8 cellular contexts compared by ENCODE assay signal in the genomic region with DNA sequence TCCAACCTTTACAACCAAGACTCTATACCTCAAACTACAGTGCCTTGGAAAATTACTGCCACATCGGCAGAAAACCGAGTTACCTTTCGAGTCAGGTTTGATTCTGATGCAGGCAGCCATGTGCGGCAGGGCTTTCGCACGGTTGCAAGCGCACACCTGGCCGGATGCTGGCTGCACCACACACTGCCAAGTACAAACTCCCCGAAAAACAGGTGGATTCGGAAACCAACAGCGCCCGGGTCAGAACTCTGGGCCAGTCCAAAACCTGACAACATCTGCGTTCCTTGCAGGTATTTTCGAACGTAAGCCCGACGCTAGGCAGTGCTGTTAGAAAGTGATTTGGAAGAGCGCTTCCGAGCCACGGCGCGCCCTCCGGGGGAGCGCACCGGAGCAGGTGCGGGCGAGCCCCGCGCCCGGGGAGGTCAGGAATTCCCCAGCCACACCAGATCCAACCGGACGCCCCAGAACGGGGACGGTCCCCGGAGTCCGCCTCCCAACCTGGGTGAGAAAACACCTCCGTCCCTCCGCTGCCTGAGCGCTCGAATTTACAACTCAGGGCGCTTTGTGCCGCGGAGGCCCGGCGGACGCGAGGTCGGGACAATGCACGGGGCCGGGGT. TPM values are rescaled to one million over a fixed set of nuclear protein-coding genes. Genes with fewer than 3 reads are reported as not detected.
DNase-seq lines count a peak whose midpoint lies in the region; ATAC-seq and TF ChIP-seq lines count a peak whose summit lies in the region.

No MANE protein-coding gene starts in this region.

- no peaks in the 10 kb centered on the region for H3K27me3 ChIP-seq in mononuclear cell (ENCODE audit: insufficient read depth, low read length)
- H3K27me3 ChIP-seq in thoracic aorta (replicated peaks; ENCODE audit: insufficient read depth) = no peaks in the 10 kb centered on the region

- no peaks in the 10 kb centered on the region for H3K36me3 ChIP-seq in thoracic aorta

- peaks cover 6% of the 10 kb centered on the region for H3K36me3 Mint-ChIP-seq in WTC11
- H3K36me3 Mint-ChIP-seq in central memory CD8-positive, alpha-beta T cell (ENCODE audit: insufficient read depth) = peaks cover 15% of the 10 kb centered on the region

- peaks cover 70% of the 10 kb centered on the region for H3K4me1 Mint-ChIP-seq in WTC11
- H3K4me1 Mint-ChIP-seq in central memory CD8-positive, alpha-beta T cell = peaks cover 49% of the 10 kb centered on the region

- H3K27ac Mint-ChIP-seq in WTC11 = peak overlapping the region; percentile 64
- peak overlapping the region; percentile 96 for H3K27ac Mint-ChIP-seq in central memory CD8-positive, alpha-beta T cell (ENCODE audit: low read depth)

- no peak for DNase-seq in WTC11 (ENCODE audit: low spot score)
- DNase-seq in central memory CD8-positive, alpha-beta T cell (ENCODE audit: low spot score in 2 of 2) = peak; percentile 28 to 45
- DNase-seq in thoracic aorta (ENCODE audit: low spot score) = no peak
- DNase-seq in GF-D8 (lab: John Stamatoyannopoulos, UW) = no peak

- POLR2A ChIA-PET in WTC11 (lab: Charles Lee) = interaction anchor here (1.5 kb wide), 1 partner anchor 26 kb away, joined by 4 read pairs; no protein-coding TSS in a partner anchor

- no peaks in the 10 kb centered on the region for H3K9me3 Mint-ChIP-seq in WTC11
- no peaks in the 10 kb centered on the region for H3K9me3 Mint-ChIP-seq in central memory CD8-positive, alpha-beta T cell

- ATAC-seq in GM18511 (IDR thresholded peaks at IDR 0.05; ENCODE audit: unreplicated experiment) (peak; percentile 25), HG03196 (IDR thresholded peaks at IDR 0.05; ENCODE audit: unreplicated experiment) (peak; percentile 32), WTC11 (no peak), thoracic aorta (ENCODE audit: insufficient number of reproducible peaks, low FRiP score, low read depth) (no peak), GM18520 (IDR thresholded peaks at IDR 0.05; ENCODE audit: unreplicated experiment) (no peak)
- peak; percentile 37 for ATAC-seq in central memory CD8-positive, alpha-beta T cell (replicated peaks; ENCODE audit: extremely low read depth, poor library complexity, severe bottlenecking)

- CTCF ChIA-PET in WTC11 (lab: Charles Lee) = interaction anchor here (1.0 to 3.7 kb wide), 4 partner anchors 14 to 88 kb away, joined by 3 to 34 read pairs (median 4); no protein-coding TSS in a partner anchor

- H3K4me3 ChIP-seq in mononuclear cell (ENCODE audit: low read length) (peak overlapping the region; percentile 70), thoracic aorta (peak overlapping the region; percentile 89)

- H3K27me3 Mint-ChIP-seq in WTC11 (ENCODE audit: low read depth) = peaks cover 9% of the 10 kb centered on the region
- H3K27me3 Mint-ChIP-seq in central memory CD8-positive, alpha-beta T cell = no peaks in the 10 kb centered on the region

- no peak for TF ChIP-seq CTCF in WTC11 (IDR thresholded peaks at IDR 0.05)
- TF ChIP-seq CTCF in thoracic aorta (IDR thresholded peaks at IDR 0.05) = no peak

- H3K27ac ChIP-seq in thoracic aorta = peak overlapping the region; percentile 28 to 53

- H3K4me3 Mint-ChIP-seq in WTC11 = peak overlapping the region; percentile 90
- peak overlapping the region; percentile 97 for H3K4me3 Mint-ChIP-seq in central memory CD8-positive, alpha-beta T cell

- H3K4me1 ChIP-seq in mononuclear cell (ENCODE audit: insufficient read depth, low read length) (peaks cover 76% of the 10 kb centered on the region), thoracic aorta (ENCODE audit: control insufficient read depth in 1 of 2, low read depth in 2 of 2) (peaks cover 48 to 53% of the 10 kb centered on the region in 2 donors)

- H3K9me3 ChIP-seq in mononuclear cell (ENCODE audit: low read depth, low read length) (no peaks in the 10 kb centered on the region), thoracic aorta (no peaks in the 10 kb centered on the region)

TF ChIP-seq in WTC11, 78 proteins besides CTCF, POLR2A, EP300 and RAD21 (continues in another document):
- TF ChIP-seq SP1 (CRISPR knock-in tag; conservative IDR thresholded peaks at IDR 0.05) (no peak), TEAD4 (CRISPR knock-in tag; IDR thresholded peaks at IDR 0.05) (no peak), NFATC4 (CRISPR knock-in tag; IDR thresholded peaks at IDR 0.05) (no peak), ESRRA (CRISPR knock-in tag; IDR thresholded peaks at IDR 0.05; ENCODE audit: borderline replicate concordance) (no peak), ZNF416 (CRISPR knock-in tag; IDR thresholded peaks at IDR 0.05) (no peak), FOXP1 (CRISPR knock-in tag; IDR thresholded peaks at IDR 0.05; ENCODE audit: borderline replicate concordance) (0 out of 2 replicates have a peak, but pooled peaks have one; percentile 15)
- TF ChIP-seq, protein P1, sequence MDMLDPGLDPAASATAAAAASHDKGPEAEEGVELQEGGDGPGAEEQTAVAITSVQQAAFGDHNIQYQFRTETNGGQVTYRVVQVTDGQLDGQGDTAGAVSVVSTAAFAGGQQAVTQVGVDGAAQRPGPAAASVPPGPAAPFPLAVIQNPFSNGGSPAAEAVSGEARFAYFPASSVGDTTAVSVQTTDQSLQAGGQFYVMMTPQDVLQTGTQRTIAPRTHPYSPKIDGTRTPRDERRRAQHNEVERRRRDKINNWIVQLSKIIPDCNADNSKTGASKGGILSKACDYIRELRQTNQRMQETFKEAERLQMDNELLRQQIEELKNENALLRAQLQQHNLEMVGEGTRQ (CRISPR knock-in tag; IDR thresholded peaks at IDR 0.05) = no peak
- TF ChIP-seq, protein P2, sequence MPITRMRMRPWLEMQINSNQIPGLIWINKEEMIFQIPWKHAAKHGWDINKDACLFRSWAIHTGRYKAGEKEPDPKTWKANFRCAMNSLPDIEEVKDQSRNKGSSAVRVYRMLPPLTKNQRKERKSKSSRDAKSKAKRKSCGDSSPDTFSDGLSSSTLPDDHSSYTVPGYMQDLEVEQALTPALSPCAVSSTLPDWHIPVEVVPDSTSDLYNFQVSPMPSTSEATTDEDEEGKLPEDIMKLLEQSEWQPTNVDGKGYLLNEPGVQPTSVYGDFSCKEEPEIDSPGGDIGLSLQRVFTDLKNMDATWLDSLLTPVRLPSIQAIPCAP (CRISPR knock-in tag; IDR thresholded peaks at IDR 0.05) = no peak
- TF ChIP-seq, protein P3, sequence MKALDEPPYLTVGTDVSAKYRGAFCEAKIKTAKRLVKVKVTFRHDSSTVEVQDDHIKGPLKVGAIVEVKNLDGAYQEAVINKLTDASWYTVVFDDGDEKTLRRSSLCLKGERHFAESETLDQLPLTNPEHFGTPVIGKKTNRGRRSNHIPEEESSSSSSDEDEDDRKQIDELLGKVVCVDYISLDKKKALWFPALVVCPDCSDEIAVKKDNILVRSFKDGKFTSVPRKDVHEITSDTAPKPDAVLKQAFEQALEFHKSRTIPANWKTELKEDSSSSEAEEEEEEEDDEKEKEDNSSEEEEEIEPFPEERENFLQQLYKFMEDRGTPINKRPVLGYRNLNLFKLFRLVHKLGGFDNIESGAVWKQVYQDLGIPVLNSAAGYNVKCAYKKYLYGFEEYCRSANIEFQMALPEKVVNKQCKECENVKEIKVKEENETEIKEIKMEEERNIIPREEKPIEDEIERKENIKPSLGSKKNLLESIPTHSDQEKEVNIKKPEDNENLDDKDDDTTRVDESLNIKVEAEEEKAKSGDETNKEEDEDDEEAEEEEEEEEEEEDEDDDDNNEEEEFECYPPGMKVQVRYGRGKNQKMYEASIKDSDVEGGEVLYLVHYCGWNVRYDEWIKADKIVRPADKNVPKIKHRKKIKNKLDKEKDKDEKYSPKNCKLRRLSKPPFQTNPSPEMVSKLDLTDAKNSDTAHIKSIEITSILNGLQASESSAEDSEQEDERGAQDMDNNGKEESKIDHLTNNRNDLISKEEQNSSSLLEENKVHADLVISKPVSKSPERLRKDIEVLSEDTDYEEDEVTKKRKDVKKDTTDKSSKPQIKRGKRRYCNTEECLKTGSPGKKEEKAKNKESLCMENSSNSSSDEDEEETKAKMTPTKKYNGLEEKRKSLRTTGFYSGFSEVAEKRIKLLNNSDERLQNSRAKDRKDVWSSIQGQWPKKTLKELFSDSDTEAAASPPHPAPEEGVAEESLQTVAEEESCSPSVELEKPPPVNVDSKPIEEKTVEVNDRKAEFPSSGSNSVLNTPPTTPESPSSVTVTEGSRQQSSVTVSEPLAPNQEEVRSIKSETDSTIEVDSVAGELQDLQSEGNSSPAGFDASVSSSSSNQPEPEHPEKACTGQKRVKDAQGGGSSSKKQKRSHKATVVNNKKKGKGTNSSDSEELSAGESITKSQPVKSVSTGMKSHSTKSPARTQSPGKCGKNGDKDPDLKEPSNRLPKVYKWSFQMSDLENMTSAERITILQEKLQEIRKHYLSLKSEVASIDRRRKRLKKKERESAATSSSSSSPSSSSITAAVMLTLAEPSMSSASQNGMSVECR (CRISPR knock-in tag; IDR thresholded peaks at IDR 0.05; ENCODE audit: borderline replicate concordance) = no peak
- TF ChIP-seq, protein P4, sequence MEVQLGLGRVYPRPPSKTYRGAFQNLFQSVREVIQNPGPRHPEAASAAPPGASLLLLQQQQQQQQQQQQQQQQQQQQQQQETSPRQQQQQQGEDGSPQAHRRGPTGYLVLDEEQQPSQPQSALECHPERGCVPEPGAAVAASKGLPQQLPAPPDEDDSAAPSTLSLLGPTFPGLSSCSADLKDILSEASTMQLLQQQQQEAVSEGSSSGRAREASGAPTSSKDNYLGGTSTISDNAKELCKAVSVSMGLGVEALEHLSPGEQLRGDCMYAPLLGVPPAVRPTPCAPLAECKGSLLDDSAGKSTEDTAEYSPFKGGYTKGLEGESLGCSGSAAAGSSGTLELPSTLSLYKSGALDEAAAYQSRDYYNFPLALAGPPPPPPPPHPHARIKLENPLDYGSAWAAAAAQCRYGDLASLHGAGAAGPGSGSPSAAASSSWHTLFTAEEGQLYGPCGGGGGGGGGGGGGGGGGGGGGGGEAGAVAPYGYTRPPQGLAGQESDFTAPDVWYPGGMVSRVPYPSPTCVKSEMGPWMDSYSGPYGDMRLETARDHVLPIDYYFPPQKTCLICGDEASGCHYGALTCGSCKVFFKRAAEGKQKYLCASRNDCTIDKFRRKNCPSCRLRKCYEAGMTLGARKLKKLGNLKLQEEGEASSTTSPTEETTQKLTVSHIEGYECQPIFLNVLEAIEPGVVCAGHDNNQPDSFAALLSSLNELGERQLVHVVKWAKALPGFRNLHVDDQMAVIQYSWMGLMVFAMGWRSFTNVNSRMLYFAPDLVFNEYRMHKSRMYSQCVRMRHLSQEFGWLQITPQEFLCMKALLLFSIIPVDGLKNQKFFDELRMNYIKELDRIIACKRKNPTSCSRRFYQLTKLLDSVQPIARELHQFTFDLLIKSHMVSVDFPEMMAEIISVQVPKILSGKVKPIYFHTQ (CRISPR knock-in tag; IDR thresholded peaks at IDR 0.05) = no peak
- TF ChIP-seq, protein P5, sequence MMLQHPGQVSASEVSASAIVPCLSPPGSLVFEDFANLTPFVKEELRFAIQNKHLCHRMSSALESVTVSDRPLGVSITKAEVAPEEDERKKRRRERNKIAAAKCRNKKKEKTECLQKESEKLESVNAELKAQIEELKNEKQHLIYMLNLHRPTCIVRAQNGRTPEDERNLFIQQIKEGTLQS (CRISPR knock-in tag; conservative IDR thresholded peaks at IDR 0.05) = no peak

RNA-seq across cellular contexts. Expression of a gene that starts 1.2 kb away (rescaled TPM):
- total RNA-seq in WTC11 (2021) = 153 to 211 TPM (median 161 TPM) in 3 replicates
- total RNA-seq in mononuclear cell = 209 TPM
- 10 to 100 TPM; 61.2 to 93.8 TPM for total RNA-seq in thoracic aorta

Comparison
In these comparisons a context has a peak if more than half of its experiments do, and no peak if none do; other contexts are left out.
1. ATAC-seq: peak in GM18511 (single experiment), HG03196 (single experiment) and central memory CD8-positive, alpha-beta T cell (single experiment); none in WTC11 (single experiment), thoracic aorta (single experiment) and GM18520 (single experiment).
2. DNase-seq: peak in central memory CD8-positive, alpha-beta T cell (2 of 2); none in WTC11 (single experiment), thoracic aorta (single experiment) and GF-D8 (single experiment).